Comparison of ENCODE assay signal across 2 cellular contexts in the genomic region with DNA sequence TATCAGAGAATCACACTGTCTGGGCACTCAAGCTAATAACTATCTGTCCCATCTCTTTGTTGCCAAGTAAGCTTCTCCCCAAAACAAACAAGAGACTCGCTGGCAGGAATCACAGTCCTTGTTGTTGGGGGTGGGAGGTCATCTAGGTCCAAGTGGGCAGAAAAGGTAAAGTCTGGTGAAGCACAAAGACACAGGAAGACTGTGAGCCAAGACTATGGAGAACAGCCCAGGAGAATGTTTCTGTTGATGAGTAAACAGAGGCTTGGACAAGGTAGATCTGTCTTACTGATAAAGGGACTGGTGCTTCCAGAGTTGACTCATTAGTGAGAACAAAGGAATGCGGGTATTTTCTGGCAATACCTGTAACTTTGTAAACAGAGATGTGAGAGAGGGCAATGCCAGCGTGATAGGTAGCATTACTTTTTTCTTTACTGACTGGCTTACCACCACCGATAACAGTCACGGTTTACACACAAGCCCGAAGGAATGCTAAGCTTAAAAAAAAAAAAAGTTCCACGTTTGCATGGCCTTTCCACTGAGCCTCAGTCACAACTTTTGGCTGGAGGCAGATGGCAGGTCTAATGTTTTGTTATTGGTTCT.
TF ChIP-seq lines count a peak whose summit lies in the region.

No MANE protein-coding gene starts in this region.

TF ChIP-seq in GM12878, 131 proteins besides CTCF, POLR2A, EP300 and RAD21 (continues in another document):
- TF ChIP-seq, protein P1, sequence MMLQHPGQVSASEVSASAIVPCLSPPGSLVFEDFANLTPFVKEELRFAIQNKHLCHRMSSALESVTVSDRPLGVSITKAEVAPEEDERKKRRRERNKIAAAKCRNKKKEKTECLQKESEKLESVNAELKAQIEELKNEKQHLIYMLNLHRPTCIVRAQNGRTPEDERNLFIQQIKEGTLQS (IDR thresholded peaks at IDR 0.05; ENCODE audit: borderline replicate concordance, extremely low read depth, low read depth, low read length), result no peak
- TF ChIP-seq, protein P2, sequence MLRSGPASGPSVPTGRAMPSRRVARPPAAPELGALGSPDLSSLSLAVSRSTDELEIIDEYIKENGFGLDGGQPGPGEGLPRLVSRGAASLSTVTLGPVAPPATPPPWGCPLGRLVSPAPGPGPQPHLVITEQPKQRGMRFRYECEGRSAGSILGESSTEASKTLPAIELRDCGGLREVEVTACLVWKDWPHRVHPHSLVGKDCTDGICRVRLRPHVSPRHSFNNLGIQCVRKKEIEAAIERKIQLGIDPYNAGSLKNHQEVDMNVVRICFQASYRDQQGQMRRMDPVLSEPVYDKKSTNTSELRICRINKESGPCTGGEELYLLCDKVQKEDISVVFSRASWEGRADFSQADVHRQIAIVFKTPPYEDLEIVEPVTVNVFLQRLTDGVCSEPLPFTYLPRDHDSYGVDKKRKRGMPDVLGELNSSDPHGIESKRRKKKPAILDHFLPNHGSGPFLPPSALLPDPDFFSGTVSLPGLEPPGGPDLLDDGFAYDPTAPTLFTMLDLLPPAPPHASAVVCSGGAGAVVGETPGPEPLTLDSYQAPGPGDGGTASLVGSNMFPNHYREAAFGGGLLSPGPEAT (IDR thresholded peaks at IDR 0.05; ENCODE audit: low read depth), result no peak
- TF ChIP-seq RB1 (IDR thresholded peaks at IDR 0.05; ENCODE audit: borderline replicate concordance) (no peak), ZNF622 (IDR thresholded peaks at IDR 0.05) (no peak), TBL1XR1 (IDR thresholded peaks at IDR 0.05; ENCODE audit: low read depth, low read length) (no peak), LARP7 (IDR thresholded peaks at IDR 0.05) (no peak), HDAC2 (IDR thresholded peaks at IDR 0.05) (no peak), BRCA1 (IDR thresholded peaks at IDR 0.05; ENCODE audit: low read depth, low read length) (no peak)
- TF ChIP-seq, protein P3, sequence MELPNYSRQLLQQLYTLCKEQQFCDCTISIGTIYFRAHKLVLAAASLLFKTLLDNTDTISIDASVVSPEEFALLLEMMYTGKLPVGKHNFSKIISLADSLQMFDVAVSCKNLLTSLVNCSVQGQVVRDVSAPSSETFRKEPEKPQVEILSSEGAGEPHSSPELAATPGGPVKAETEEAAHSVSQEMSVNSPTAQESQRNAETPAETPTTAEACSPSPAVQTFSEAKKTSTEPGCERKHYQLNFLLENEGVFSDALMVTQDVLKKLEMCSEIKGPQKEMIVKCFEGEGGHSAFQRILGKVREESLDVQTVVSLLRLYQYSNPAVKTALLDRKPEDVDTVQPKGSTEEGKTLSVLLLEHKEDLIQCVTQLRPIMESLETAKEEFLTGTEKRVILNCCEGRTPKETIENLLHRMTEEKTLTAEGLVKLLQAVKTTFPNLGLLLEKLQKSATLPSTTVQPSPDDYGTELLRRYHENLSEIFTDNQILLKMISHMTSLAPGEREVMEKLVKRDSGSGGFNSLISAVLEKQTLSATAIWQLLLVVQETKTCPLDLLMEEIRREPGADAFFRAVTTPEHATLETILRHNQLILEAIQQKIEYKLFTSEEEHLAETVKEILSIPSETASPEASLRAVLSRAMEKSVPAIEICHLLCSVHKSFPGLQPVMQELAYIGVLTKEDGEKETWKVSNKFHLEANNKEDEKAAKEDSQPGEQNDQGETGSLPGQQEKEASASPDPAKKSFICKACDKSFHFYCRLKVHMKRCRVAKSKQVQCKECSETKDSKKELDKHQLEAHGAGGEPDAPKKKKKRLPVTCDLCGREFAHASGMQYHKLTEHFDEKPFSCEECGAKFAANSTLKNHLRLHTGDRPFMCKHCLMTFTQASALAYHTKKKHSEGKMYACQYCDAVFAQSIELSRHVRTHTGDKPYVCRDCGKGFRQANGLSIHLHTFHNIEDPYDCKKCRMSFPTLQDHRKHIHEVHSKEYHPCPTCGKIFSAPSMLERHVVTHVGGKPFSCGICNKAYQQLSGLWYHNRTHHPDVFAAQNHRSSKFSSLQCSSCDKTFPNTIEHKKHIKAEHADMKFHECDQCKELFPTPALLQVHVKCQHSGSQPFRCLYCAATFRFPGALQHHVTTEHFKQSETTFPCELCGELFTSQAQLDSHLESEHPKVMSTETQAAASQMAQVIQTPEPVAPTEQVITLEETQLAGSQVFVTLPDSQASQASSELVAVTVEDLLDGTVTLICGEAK (IDR thresholded peaks at IDR 0.05; ENCODE audit: borderline replicate concordance), result no peak
- TF ChIP-seq, protein P4, sequence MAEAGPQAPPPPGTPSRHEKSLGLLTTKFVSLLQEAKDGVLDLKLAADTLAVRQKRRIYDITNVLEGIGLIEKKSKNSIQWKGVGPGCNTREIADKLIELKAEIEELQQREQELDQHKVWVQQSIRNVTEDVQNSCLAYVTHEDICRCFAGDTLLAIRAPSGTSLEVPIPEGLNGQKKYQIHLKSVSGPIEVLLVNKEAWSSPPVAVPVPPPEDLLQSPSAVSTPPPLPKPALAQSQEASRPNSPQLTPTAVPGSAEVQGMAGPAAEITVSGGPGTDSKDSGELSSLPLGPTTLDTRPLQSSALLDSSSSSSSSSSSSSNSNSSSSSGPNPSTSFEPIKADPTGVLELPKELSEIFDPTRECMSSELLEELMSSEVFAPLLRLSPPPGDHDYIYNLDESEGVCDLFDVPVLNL (IDR thresholded peaks at IDR 0.05; ENCODE audit: low read depth, low read length), result no peak
- TF ChIP-seq, protein P5, sequence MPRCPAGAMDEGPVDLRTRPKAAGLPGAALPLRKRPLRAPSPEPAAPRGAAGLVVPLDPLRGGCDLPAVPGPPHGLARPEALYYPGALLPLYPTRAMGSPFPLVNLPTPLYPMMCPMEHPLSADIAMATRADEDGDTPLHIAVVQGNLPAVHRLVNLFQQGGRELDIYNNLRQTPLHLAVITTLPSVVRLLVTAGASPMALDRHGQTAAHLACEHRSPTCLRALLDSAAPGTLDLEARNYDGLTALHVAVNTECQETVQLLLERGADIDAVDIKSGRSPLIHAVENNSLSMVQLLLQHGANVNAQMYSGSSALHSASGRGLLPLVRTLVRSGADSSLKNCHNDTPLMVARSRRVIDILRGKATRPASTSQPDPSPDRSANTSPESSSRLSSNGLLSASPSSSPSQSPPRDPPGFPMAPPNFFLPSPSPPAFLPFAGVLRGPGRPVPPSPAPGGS (IDR thresholded peaks at IDR 0.05; ENCODE audit: borderline replicate concordance, insufficient read depth, low read depth, low read length, poor library complexity, severe bottlenecking), result no peak
- TF ChIP-seq, protein P6, sequence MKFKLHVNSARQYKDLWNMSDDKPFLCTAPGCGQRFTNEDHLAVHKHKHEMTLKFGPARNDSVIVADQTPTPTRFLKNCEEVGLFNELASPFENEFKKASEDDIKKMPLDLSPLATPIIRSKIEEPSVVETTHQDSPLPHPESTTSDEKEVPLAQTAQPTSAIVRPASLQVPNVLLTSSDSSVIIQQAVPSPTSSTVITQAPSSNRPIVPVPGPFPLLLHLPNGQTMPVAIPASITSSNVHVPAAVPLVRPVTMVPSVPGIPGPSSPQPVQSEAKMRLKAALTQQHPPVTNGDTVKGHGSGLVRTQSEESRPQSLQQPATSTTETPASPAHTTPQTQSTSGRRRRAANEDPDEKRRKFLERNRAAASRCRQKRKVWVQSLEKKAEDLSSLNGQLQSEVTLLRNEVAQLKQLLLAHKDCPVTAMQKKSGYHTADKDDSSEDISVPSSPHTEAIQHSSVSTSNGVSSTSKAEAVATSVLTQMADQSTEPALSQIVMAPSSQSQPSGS (IDR thresholded peaks at IDR 0.05; ENCODE audit: low read length), result no peak

TF ChIP-seq in HepG2, 621 proteins besides CTCF, POLR2A, EP300 and RAD21 (continues in another document):
- TF ChIP-seq MAFK (conservative IDR thresholded peaks at IDR 0.05 in 1 of 2, IDR thresholded peaks at IDR 0.05 in 1 of 2; ENCODE audit: low read length in 2 of 2), result no peak
- TF ChIP-seq BCL6 (CRISPR knock-in tag; IDR thresholded peaks at IDR 0.05), result peak; percentile 43
- TF ChIP-seq ATF7-NPFF (CRISPR knock-in tag; IDR thresholded peaks at IDR 0.05; ENCODE audit: low read depth), result no peak
- 0 out of 2 replicates have a peak, but pooled peaks have one; percentile 64 for TF ChIP-seq NR2F2 (IDR thresholded peaks at IDR 0.05; ENCODE audit: borderline replicate concordance, low read depth)
- TF ChIP-seq RXRA (CRISPR knock-in tag; IDR thresholded peaks at IDR 0.05), result peak; percentile 64; the same call in 1 of the 2 replicates
- TF ChIP-seq ADNP (CRISPR knock-in tag; IDR thresholded peaks at IDR 0.05), result 0 out of 2 replicates have a peak, but pooled peaks have one; percentile 55
- TF ChIP-seq JUND (CRISPR knock-in tag; IDR thresholded peaks at IDR 0.05), result 0 out of 2 replicates have a peak, but pooled peaks have one; percentile 11
- peak; percentile 2; the same call in 1 of the 2 replicates for TF ChIP-seq ZC3H4 (CRISPR knock-in tag; IDR thresholded peaks at IDR 0.05; ENCODE audit: borderline replicate concordance)
- TF ChIP-seq, protein P7, sequence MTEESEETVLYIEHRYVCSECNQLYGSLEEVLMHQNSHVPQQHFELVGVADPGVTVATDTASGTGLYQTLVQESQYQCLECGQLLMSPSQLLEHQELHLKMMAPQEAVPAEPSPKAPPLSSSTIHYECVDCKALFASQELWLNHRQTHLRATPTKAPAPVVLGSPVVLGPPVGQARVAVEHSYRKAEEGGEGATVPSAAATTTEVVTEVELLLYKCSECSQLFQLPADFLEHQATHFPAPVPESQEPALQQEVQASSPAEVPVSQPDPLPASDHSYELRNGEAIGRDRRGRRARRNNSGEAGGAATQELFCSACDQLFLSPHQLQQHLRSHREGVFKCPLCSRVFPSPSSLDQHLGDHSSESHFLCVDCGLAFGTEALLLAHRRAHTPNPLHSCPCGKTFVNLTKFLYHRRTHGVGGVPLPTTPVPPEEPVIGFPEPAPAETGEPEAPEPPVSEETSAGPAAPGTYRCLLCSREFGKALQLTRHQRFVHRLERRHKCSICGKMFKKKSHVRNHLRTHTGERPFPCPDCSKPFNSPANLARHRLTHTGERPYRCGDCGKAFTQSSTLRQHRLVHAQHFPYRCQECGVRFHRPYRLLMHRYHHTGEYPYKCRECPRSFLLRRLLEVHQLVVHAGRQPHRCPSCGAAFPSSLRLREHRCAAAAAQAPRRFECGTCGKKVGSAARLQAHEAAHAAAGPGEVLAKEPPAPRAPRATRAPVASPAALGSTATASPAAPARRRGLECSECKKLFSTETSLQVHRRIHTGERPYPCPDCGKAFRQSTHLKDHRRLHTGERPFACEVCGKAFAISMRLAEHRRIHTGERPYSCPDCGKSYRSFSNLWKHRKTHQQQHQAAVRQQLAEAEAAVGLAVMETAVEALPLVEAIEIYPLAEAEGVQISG (CRISPR knock-in tag; IDR thresholded peaks at IDR 0.05), result no peak
- no peak for TF ChIP-seq ZNF432 (CRISPR knock-in tag; IDR thresholded peaks at IDR 0.05; ENCODE audit: borderline replicate concordance)
- TF ChIP-seq, protein P8, sequence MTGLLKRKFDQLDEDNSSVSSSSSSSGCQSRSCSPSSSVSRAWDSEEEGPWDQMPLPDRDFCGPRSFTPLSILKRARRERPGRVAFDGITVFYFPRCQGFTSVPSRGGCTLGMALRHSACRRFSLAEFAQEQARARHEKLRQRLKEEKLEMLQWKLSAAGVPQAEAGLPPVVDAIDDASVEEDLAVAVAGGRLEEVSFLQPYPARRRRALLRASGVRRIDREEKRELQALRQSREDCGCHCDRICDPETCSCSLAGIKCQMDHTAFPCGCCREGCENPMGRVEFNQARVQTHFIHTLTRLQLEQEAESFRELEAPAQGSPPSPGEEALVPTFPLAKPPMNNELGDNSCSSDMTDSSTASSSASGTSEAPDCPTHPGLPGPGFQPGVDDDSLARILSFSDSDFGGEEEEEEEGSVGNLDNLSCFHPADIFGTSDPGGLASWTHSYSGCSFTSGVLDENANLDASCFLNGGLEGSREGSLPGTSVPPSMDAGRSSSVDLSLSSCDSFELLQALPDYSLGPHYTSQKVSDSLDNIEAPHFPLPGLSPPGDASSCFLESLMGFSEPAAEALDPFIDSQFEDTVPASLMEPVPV (CRISPR knock-in tag; IDR thresholded peaks at IDR 0.05), result peak; percentile 89; the same call in 1 of the 2 replicates
- TF ChIP-seq SATB2 (CRISPR knock-in tag; IDR thresholded peaks at IDR 0.05), result peak; percentile 82; the same call in 1 of the 2 replicates
- TF ChIP-seq, protein P9, sequence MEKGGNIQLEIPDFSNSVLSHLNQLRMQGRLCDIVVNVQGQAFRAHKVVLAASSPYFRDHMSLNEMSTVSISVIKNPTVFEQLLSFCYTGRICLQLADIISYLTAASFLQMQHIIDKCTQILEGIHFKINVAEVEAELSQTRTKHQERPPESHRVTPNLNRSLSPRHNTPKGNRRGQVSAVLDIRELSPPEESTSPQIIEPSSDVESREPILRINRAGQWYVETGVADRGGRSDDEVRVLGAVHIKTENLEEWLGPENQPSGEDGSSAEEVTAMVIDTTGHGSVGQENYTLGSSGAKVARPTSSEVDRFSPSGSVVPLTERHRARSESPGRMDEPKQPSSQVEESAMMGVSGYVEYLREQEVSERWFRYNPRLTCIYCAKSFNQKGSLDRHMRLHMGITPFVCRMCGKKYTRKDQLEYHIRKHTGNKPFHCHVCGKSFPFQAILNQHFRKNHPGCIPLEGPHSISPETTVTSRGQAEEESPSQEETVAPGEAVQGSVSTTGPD (CRISPR knock-in tag; IDR thresholded peaks at IDR 0.05), result peak; percentile 94
- TF ChIP-seq BRD4 (CRISPR knock-in tag; IDR thresholded peaks at IDR 0.05), result peak; percentile 85
- peak; percentile 50; the same call in 1 of the 2 replicates for TF ChIP-seq ONECUT2 (CRISPR knock-in tag; IDR thresholded peaks at IDR 0.05)
- 0 out of 2 replicates have a peak, but pooled peaks have one; percentile 68 for TF ChIP-seq ZNF264 (CRISPR knock-in tag; IDR thresholded peaks at IDR 0.05)
- TF ChIP-seq ZNF350 (CRISPR knock-in tag; IDR thresholded peaks at IDR 0.05; ENCODE audit: borderline replicate concordance, low read depth), result 0 out of 2 replicates have a peak, but pooled peaks have one; percentile 17
- no peak; the same call in 1 of the 2 replicates for TF ChIP-seq FOXP1 (IDR thresholded peaks at IDR 0.05)
- TF ChIP-seq FOXP1 (CRISPR knock-in tag; IDR thresholded peaks at IDR 0.05), result peak; percentile 92
- TF ChIP-seq, protein P10, sequence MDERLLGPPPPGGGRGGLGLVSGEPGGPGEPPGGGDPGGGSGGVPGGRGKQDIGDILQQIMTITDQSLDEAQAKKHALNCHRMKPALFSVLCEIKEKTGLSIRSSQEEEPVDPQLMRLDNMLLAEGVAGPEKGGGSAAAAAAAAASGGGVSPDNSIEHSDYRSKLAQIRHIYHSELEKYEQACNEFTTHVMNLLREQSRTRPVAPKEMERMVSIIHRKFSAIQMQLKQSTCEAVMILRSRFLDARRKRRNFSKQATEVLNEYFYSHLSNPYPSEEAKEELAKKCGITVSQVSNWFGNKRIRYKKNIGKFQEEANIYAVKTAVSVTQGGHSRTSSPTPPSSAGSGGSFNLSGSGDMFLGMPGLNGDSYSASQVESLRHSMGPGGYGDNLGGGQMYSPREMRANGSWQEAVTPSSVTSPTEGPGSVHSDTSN (CRISPR knock-in tag; IDR thresholded peaks at IDR 0.05), result no peak
- TF ChIP-seq CEBPG (CRISPR knock-in tag; IDR thresholded peaks at IDR 0.05), result peak; percentile 46; the same call in 1 of the 2 replicates
- peak; percentile 74 for TF ChIP-seq MEIS2 (CRISPR knock-in tag; IDR thresholded peaks at IDR 0.05)
- TF ChIP-seq, protein P11, sequence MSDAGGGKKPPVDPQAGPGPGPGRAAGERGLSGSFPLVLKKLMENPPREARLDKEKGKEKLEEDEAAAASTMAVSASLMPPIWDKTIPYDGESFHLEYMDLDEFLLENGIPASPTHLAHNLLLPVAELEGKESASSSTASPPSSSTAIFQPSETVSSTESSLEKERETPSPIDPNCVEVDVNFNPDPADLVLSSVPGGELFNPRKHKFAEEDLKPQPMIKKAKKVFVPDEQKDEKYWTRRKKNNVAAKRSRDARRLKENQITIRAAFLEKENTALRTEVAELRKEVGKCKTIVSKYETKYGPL (CRISPR knock-in tag; IDR thresholded peaks at IDR 0.05), result 0 out of 2 replicates have a peak, but pooled peaks have one; percentile 56
- TF ChIP-seq ZNF44 (CRISPR knock-in tag; IDR thresholded peaks at IDR 0.05), result no peak
